In genomic region chr3:52154135-52155094, GRCh38 we compare ENCODE assay signal across 8 cellular contexts. TPM values are rescaled to one million over a fixed set of nuclear protein-coding genes. Genes with fewer than 3 reads are reported as not detected.
A peak's percentile ranks its signal among the peaks of the same experiment; 100 is the strongest.
DNase-seq lines count a peak whose midpoint lies in the region; TF ChIP-seq lines count a peak whose summit lies in the region.

Gene POC1A (minus strand): TSS chr3:52154423. CDS start chr3:52154372, 51 bp downstream.

- no peaks in the 10 kb centered on the region for H3K9me3 ChIP-seq in MM.1S (replicated peaks; ENCODE audit: insufficient read depth, low read length)

- peak within 1 kb of the TSS; percentile 89 for H3K4me3 ChIP-seq in MM.1S (ENCODE audit: low read length)
- peak within 1 kb of the TSS; percentile 90 for H3K4me3 ChIP-seq in fibroblast of the aortic adventitia (ENCODE audit: low read depth, low read length)

- no peaks in the 10 kb centered on the region for H3K27me3 ChIP-seq in MM.1S (replicated peaks; ENCODE audit: insufficient read depth, low read length)

- H3K36me3 ChIP-seq in MM.1S (replicated peaks; ENCODE audit: insufficient read depth, low read length): no peaks in the 10 kb centered on the region

- in situ Hi-C loops in G401 (cut with HindIII; ENCODE audit: low sequenced_read_pairs): no loop called here

- peaks cover 3% of the 10 kb centered on the region for H3K27me3 Mint-ChIP-seq in nephron progenitor cell (ENCODE audit: low read depth, poor library complexity)
- no peaks in the 10 kb centered on the region for H3K27me3 Mint-ChIP-seq in stimulated activated naive CD8-positive, alpha-beta T cell treated with anti-CD3 and anti-CD28 coated beads, Interleukin-15, Interleukin-2, amounts not matched to agents 100 ng/mL and 50 ng/mL, for 24 hours

- peak within 1 kb of the TSS; percentile 82 for H3K4me2 ChIP-seq in MM.1S (ENCODE audit: low read depth, low read length)

- DNase-seq in G401 (ENCODE audit: low spot score) (peak; percentile 98), HCEC 1CT (peak; percentile 99), MM.1S (peak; percentile 96), SIG-M5 treated with dmso at 0.1 percent for 504 hours (lab: John Stamatoyannopoulos, UW; ENCODE audit: unreplicated experiment) (peak; percentile 97), activated gamma-delta T cell (lab: John Stamatoyannopoulos, UW) (peak; percentile 64), fibroblast of the aortic adventitia (ENCODE audit: low read depth) (peak; percentile 98), nephron progenitor cell (peak; percentile 91)

- H2AFZ ChIP-seq in MM.1S (ENCODE audit: low read length): peak within 1 kb of the TSS; percentile 91

- H3K9me3 Mint-ChIP-seq in nephron progenitor cell: no peaks in the 10 kb centered on the region
- H3K9me3 Mint-ChIP-seq in stimulated activated naive CD8-positive, alpha-beta T cell treated with anti-CD3 and anti-CD28 coated beads, Interleukin-15, Interleukin-2, amounts not matched to agents 100 ng/mL and 50 ng/mL, for 24 hours: no peaks in the 10 kb centered on the region

- H4K20me1 ChIP-seq in MM.1S (ENCODE audit: insufficient read depth, low read length): no peaks in the 10 kb centered on the region

- H3K36me3 Mint-ChIP-seq in nephron progenitor cell (ENCODE audit: low read depth): peaks cover 2% of the 10 kb centered on the region
- H3K36me3 Mint-ChIP-seq in stimulated activated naive CD8-positive, alpha-beta T cell treated with anti-CD3 and anti-CD28 coated beads, Interleukin-15, Interleukin-2, amounts not matched to agents 100 ng/mL and 50 ng/mL, for 24 hours (ENCODE audit: low read depth): peaks cover 1% of the 10 kb centered on the region

- peak within 1 kb of the TSS; percentile 93 for H3K4me3 Mint-ChIP-seq in nephron progenitor cell
- H3K4me3 Mint-ChIP-seq in stimulated activated naive CD8-positive, alpha-beta T cell treated with anti-CD3 and anti-CD28 coated beads, Interleukin-15, Interleukin-2, amounts not matched to agents 100 ng/mL and 50 ng/mL, for 24 hours: peak within 1 kb of the TSS; percentile 83

- no peaks in the 10 kb centered on the region for H3K9me2 ChIP-seq in MM.1S (replicated peaks; ENCODE audit: insufficient read depth, low read length)

- H3F3A ChIP-seq in MM.1S (ENCODE audit: insufficient read depth, low read length): peaks cover 15% of the 10 kb centered on the region; the same call in 1 of the 2 replicates

- H3K27ac Mint-ChIP-seq in nephron progenitor cell: peak within 1 kb of the TSS; percentile 97
- peak within 1 kb of the TSS; percentile 89 for H3K27ac Mint-ChIP-seq in stimulated activated naive CD8-positive, alpha-beta T cell treated with anti-CD3 and anti-CD28 coated beads, Interleukin-15, Interleukin-2, amounts not matched to agents 100 ng/mL and 50 ng/mL, for 24 hours

- H3K9ac ChIP-seq in MM.1S (ENCODE audit: low read length): peak within 1 kb of the TSS; percentile 67

- no peak for TF ChIP-seq CTCF in MM.1S (IDR thresholded peaks at IDR 0.05; ENCODE audit: low read length)
- no peak for TF ChIP-seq CTCF in fibroblast of the aortic adventitia (IDR thresholded peaks at IDR 0.05; ENCODE audit: insufficient read depth, low read length)
- no peak for TF ChIP-seq CTCF in nephron progenitor cell (IDR thresholded peaks at IDR 0.05)

- H3K79me2 ChIP-seq in MM.1S (ENCODE audit: low read length): peaks cover 21% of the 10 kb centered on the region

- peak within 1 kb of the TSS; percentile 70; the same call in 1 of the 2 replicates for H3K27ac ChIP-seq in MM.1S (ENCODE audit: low read length)

- H3K4me1 Mint-ChIP-seq in nephron progenitor cell: peaks cover 27% of the 10 kb centered on the region
- H3K4me1 Mint-ChIP-seq in stimulated activated naive CD8-positive, alpha-beta T cell treated with anti-CD3 and anti-CD28 coated beads, Interleukin-15, Interleukin-2, amounts not matched to agents 100 ng/mL and 50 ng/mL, for 24 hours (ENCODE audit: low read depth): peaks cover 19% of the 10 kb centered on the region

- H3K4me1 ChIP-seq in MM.1S (ENCODE audit: low read length): no peaks in the 10 kb centered on the region

RNA-seq across cellular contexts. Expression of gene POC1A, which starts in this region (rescaled TPM):
- total RNA-seq in G401 (2014; rRNA removed; shearing (Covaris generic)): 22.8 and 32.2 TPM in 2 replicates
- total RNA-seq in fibroblast of the aortic adventitia (ENCODE audit: low replicate concordance): 1.3 and 10.0 TPM in 2 replicates

Comparison
In these comparisons a context has a peak if more than half of its experiments do, and no peak if none do; other contexts are left out.
1. Peak in every context shown above with its lines: DNase-seq, H3K4me3 ChIP-seq and H3K27ac ChIP-seq.